1 cellular context compared by ENCODE assay signal in genomic region chr20:62707981-62708521, GRCh38.
TF ChIP-seq lines count a peak whose summit lies in the region.

No MANE protein-coding gene starts in this region.

TF ChIP-seq in IMR-90, 13 proteins besides CTCF, POLR2A, EP300 and RAD21 (continued from another document):
- TF ChIP-seq NFE2L2 (IDR thresholded peaks at IDR 0.05; ENCODE audit: low read depth, low read length) (no peak), MXI1 (IDR thresholded peaks at IDR 0.05; ENCODE audit: borderline replicate concordance, low read depth, low read length) (no peak), CEBPB (IDR thresholded peaks at IDR 0.05; ENCODE audit: low read depth, low read length) (no peak), RFX5 (IDR thresholded peaks at IDR 0.05; ENCODE audit: low read depth, low read length) (no peak), BHLHE40 (IDR thresholded peaks at IDR 0.05; ENCODE audit: low read depth, low read length) (no peak), MAFK (IDR thresholded peaks at IDR 0.05; ENCODE audit: low read depth, low read length) (no peak), SMC3 (IDR thresholded peaks at IDR 0.05; ENCODE audit: low read depth, low read length) (no peak)
